Comparison of ENCODE assay signal across 25 cellular contexts in the genomic region with DNA sequence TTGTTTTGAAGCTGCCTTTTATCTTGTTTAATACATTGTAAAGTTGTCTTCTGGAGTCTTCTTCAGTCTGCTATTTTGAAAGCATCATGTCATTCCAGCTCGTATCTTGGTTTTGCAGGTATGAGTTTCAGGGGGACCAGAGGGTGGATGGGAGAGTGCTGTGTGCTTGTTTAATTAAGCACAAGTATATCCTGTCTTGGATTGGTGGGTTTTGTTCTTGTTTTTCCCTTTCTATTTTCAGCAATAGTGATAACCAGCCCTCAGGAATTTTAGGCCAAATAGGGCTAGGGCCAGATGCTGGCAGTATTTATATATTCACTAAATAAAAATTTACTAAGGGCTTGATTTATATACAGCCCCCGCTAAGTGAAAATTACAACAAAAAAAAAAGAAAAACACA.
DNase-seq lines count a peak whose midpoint lies in the region; ATAC-seq and TF ChIP-seq lines count a peak whose summit lies in the region.
"Had no signal": no experiment of that assay in that cellular context is flagged by ENCODE, and none has a peak within 500 bp of the region (broad histone marks: within the 10 kb centered on the region; RNA-seq: fewer than 3 reads in every experiment).

No MANE protein-coding gene starts in this region.

- intact Hi-C loops in dorsolateral prefrontal cortex (cut with DNase I) (loop anchor here in 1 of 2 donors (10.0 kb wide), 1 partner anchor 67 kb away; no protein-coding TSS in a partner anchor), vagina (cut with DNase I) (loop anchor here (10.0 kb wide), 1 partner anchor 67 kb away; no protein-coding TSS in a partner anchor), posterior vena cava (cut with DNase I) (loop anchor here (5.0 to 10.0 kb wide), 2 partner anchors 55 to 57 kb away; no protein-coding TSS in a partner anchor)

- no peaks in the 10 kb centered on the region; the same call in 1 of the 2 replicates for H3K79me2 ChIP-seq in OCI-LY3 (ENCODE audit: low read length)

- no peaks in the 10 kb centered on the region for H3K27me3 Mint-ChIP-seq in nephron (ENCODE audit: low read depth)

- TF ChIP-seq CTCF in OCI-LY3 (IDR thresholded peaks at IDR 0.05; ENCODE audit: low read depth, low read length): no peak
- no peak for TF ChIP-seq CTCF in dorsolateral prefrontal cortex (IDR thresholded peaks at IDR 0.05 in 54 of 56, conservative IDR thresholded peaks at IDR 0.05 in 2 of 56; ENCODE audit: low read depth in 1 of 56, partially characterized antibody in 56 of 56)
- no peak for TF ChIP-seq CTCF in nephron (IDR thresholded peaks at IDR 0.05; ENCODE audit: unreplicated experiment in 3 of 3)
- no peak for TF ChIP-seq CTCF in vagina (IDR thresholded peaks at IDR 0.05)

- H3K9me3 ChIP-seq in OCI-LY3 (ENCODE audit: insufficient read depth, low read length) (no peaks in the 10 kb centered on the region), vagina (no peaks in the 10 kb centered on the region)
- H3K9me3 ChIP-seq: esophagus muscularis mucosa, gastrocnemius medialis had no signal

- no peak for ATAC-seq in GM21576 (IDR thresholded peaks at IDR 0.05; ENCODE audit: unreplicated experiment)
- ATAC-seq: gastrocnemius medialis had no signal

- H4K20me1 ChIP-seq in OCI-LY3 (ENCODE audit: insufficient read depth, low read length): no peaks in the 10 kb centered on the region

- DNase-seq in dorsolateral prefrontal cortex: no peak
- DNase-seq in vagina (ENCODE audit: extremely low spot score in 2 of 2): no peak
- DNase-seq in posterior vena cava (ENCODE audit: low spot score): no peak
- no peak for DNase-seq in activated CD8-positive, alpha-beta memory T cell treated with anti-CD3 and anti-CD28 coated beads, Interleukin-2, amount 50 U/mL, for 48 hours
- DNase-seq: activated CD4-positive, alpha-beta T cell treated with anti-CD3 and anti-CD28 coated beads for 4 hours; activated naive CD4-positive, alpha-beta T cell treated with anti-CD3 and anti-CD28 coated beads for 36 hours; activated T-cell treated with anti-CD3 and anti-CD28 coated beads, Interleukin-2, amount 50 U/mL, for 48 hours; effector CD8-positive, alpha-beta T cell; gastrocnemius medialis; islet precursor cell; Karpas-422; NCI-H1092; NCI-H2029; NCI-H2227 treated with DMSO at 0.1 percent for 48 hours; NCI-H82; occipital lobe; right cardiac atrium; SHP77 treated with DMSO at 0.1 percent for 48 hours; stimulated activated CD4-positive, alpha-beta T cell treated with anti-CD3 and anti-CD28 coated beads, Interleukin-15, amount 100 ng/mL, for 24 hours; stimulated activated CD8-positive, alpha-beta memory T cell treated with anti-CD3 and anti-CD28 coated beads, Interleukin-4, amount 100 ng/mL, for 48 hours had no signal

- H3K4me1 ChIP-seq in OCI-LY3 (ENCODE audit: low read length) (peaks cover 81% of the 10 kb centered on the region), vagina (peaks cover 41% of the 10 kb centered on the region)

- no peak overlapping the region for H3K4me3 ChIP-seq in OCI-LY3 (ENCODE audit: low read length)
- no peak overlapping the region for H3K4me3 ChIP-seq in dorsolateral prefrontal cortex
- no peak overlapping the region for H3K4me3 ChIP-seq in vagina
- H3K4me3 ChIP-seq: esophagus muscularis mucosa, gastrocnemius medialis, lung had no signal

- H3K36me3 Mint-ChIP-seq in nephron (ENCODE audit: low read depth): peaks cover 4% of the 10 kb centered on the region

- peak overlapping the region; percentile 63 for H3K9ac ChIP-seq in OCI-LY3 (ENCODE audit: low read length)

- H3K4me3 Mint-ChIP-seq in nephron: no peak overlapping the region
- H3K4me3 Mint-ChIP-seq: activated naive CD4-positive, alpha-beta T cell treated with anti-CD3 and anti-CD28 coated beads for 36 hours had no signal

- peak overlapping the region in 2 of 3 experiments; percentile 9 to 51 for H3K27ac Mint-ChIP-seq in nephron
- H3K27ac Mint-ChIP-seq: activated naive CD4-positive, alpha-beta T cell treated with anti-CD3 and anti-CD28 coated beads for 36 hours had no signal

- no peaks in the 10 kb centered on the region for H3K27me3 ChIP-seq in OCI-LY3 (ENCODE audit: low read depth, low read length)
- H3K27me3 ChIP-seq in dorsolateral prefrontal cortex: no peaks in the 10 kb centered on the region
- H3K27me3 ChIP-seq in vagina: no peaks in the 10 kb centered on the region
- H3K27me3 ChIP-seq: esophagus muscularis mucosa, gastrocnemius medialis had no signal

- no peak for TF ChIP-seq POLR2A in vagina (IDR thresholded peaks at IDR 0.05)

- peaks cover 3% of the 10 kb centered on the region for H3K9me3 Mint-ChIP-seq in nephron
- H3K9me3 Mint-ChIP-seq: activated naive CD4-positive, alpha-beta T cell treated with anti-CD3 and anti-CD28 coated beads for 36 hours had no signal

- peak overlapping the region; percentile 58 for H3K4me2 ChIP-seq in OCI-LY3 (ENCODE audit: low read length)

- no peaks in the 10 kb centered on the region for H3K36me3 ChIP-seq in OCI-LY3 (replicated peaks; ENCODE audit: low read depth, low read length)
- H3K36me3 ChIP-seq in vagina: no peaks in the 10 kb centered on the region
- H3K36me3 ChIP-seq: esophagus muscularis mucosa, gastrocnemius medialis had no signal

- peaks cover 42% of the 10 kb centered on the region for H3K4me1 Mint-ChIP-seq in nephron

- H3K27ac ChIP-seq in OCI-LY3 (ENCODE audit: low read length) (peak overlapping the region; percentile 98), dorsolateral prefrontal cortex (peak overlapping the region in 32 of 59 donors; percentile 0 to 80 (median 62)), vagina (peak overlapping the region; percentile 62)
- H3K27ac ChIP-seq: esophagus muscularis mucosa had no signal

- no peak overlapping the region for H2AFZ ChIP-seq in OCI-LY3 (ENCODE audit: low read depth, low read length)
